In the genomic region with DNA sequence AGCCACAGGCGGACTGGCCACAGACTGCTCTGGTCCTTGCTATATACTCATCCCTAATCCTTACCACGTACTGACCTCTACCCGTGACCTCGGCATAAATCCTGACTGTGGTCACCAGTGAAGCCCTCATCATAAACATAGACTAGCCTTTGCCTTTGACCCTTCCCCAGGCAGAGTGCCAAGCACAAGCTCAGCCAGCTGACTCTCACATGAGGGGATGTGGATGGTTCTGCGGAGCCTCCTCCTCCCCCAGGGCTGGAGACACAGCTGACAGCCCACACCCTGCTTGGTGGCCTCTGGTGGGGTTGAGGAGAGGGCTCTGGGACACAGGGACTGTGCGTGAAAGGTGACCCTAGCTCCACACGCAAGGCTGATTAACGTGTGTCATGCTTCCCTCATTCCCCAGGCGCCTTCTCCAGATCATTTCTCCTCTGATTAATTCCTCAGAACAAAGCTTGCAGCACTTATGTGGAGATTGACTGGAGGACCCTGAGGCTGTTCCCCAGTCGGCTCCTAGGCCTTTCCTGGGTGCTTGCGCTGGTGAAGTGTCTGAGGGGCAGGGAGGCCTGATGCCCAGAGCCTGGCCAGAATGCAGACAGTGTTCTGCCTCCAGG, we compare ENCODE assay signal across 15 cellular contexts.
DNase-seq lines count a peak whose midpoint lies in the region; ATAC-seq, FAIRE-seq and TF ChIP-seq lines count a peak whose summit lies in the region.
"Had no signal": no experiment of that assay in that cellular context is flagged by ENCODE, and none has a peak within 500 bp of the region (broad histone marks: within the 10 kb centered on the region; RNA-seq: fewer than 3 reads in every experiment).

No MANE protein-coding gene starts in this region.

- peak; percentile 48 to 65; a peak in 3 of 6 replicates for ATAC-seq in A549
- ATAC-seq in left ventricle myocardium superior = no peak
- ATAC-seq in HG03095 (IDR thresholded peaks at IDR 0.05; ENCODE audit: unreplicated experiment) = no peak
- no peak for ATAC-seq in HG02798 (IDR thresholded peaks at IDR 0.05; ENCODE audit: poor library complexity, unreplicated experiment)
- ATAC-seq: activated CD4-positive, CD25-positive, alpha-beta regulatory T cell treated with anti-CD3 and anti-CD28 coated beads, Interleukin-2, amount 50 U/mL, for 24 hours; body of pancreas; gastrocnemius medialis had no signal

- no peak for TF ChIP-seq POLR2A in A549 (IDR thresholded peaks at IDR 0.05; ENCODE audit: low read length)

- H3K9me3 ChIP-seq in A549 (peaks cover 14% of the 10 kb centered on the region), MG63 (peaks cover 2% of the 10 kb centered on the region; the same call in 1 of the 2 replicates)
- H3K9me3 ChIP-seq: body of pancreas, gastrocnemius medialis, pancreas had no signal

- no peak for TF ChIP-seq RAD21 in A549 (conservative IDR thresholded peaks at IDR 0.05 in 1 of 2, IDR thresholded peaks at IDR 0.05 in 1 of 2)

- CTCF ChIA-PET in A549 (lab: Yijun Ruan, JAX) = interaction anchor here (0.6 to 1.1 kb wide), 4 partner anchors 17 to 243 kb away, joined by 3 to 5 read pairs (median 4); no protein-coding TSS in a partner anchor

- peaks cover 31% of the 10 kb centered on the region for H3K4me1 ChIP-seq in A549
- H3K4me1 ChIP-seq: body of pancreas, gastrocnemius medialis, pancreas had no signal

- FAIRE-seq in A549 (lab: Jason Lieb, UNC) = no peak
- FAIRE-seq: pancreas had no signal

- H3K4me3 ChIP-seq in A549 = no peak overlapping the region
- H3K4me3 ChIP-seq in MG63 = no peak overlapping the region
- H3K4me3 ChIP-seq: body of pancreas, gastrocnemius medialis, pancreas had no signal

- TF ChIP-seq CTCF in A549 (IDR thresholded peaks at IDR 0.05) = no peak

- intact Hi-C loops in left ventricle myocardium superior (cut with micrococcal nuclease) = no loop called here

- peak overlapping the region; percentile 16 to 60; a peak in 3 of 6 replicates for H3K27ac ChIP-seq in A549
- H3K27ac ChIP-seq: body of pancreas, gastrocnemius medialis, pancreas had no signal

- 33% methylated on average over 11 of the region's 11 CpGs for WGBS in A549 (ENCODE audit: missing lambda C conversion rate)

- H3K36me3 ChIP-seq in MG63 = no peaks in the 10 kb centered on the region
- H3K36me3 ChIP-seq: gastrocnemius medialis, pancreas had no signal

- in situ Hi-C loops in KBM-7 (cut with MboI; ENCODE audit: low pct_unique_long_range_greater_than_20kb, low sequenced_read_pairs) = no loop called here

- POLR2A ChIA-PET in A549 (lab: Yijun Ruan, JAX) = no interaction called here

- no peak for TF ChIP-seq EP300 in A549 (IDR thresholded peaks at IDR 0.05)

- peak overlapping the region; percentile 30 for H3K4me2 ChIP-seq in A549

- no peaks in the 10 kb centered on the region for H3K27me3 ChIP-seq in MG63
- H3K27me3 ChIP-seq: body of pancreas, gastrocnemius medialis had no signal

- DNase-seq in A549 (ENCODE audit: low read depth in 1 of 2, low spot score in 1 of 2) (no peak), MG63 (peak; percentile 35), dermis blood vessel endothelial cell (peak; percentile 64), kidney tubule cell (ENCODE audit: low spot score) (peak; percentile 75), KBM-7 (no peak), left ventricle myocardium superior (no peak)
- DNase-seq: activated naive CD4-positive, alpha-beta T cell treated with Interleukin-2 at 50 U/mL for 16 hours; body of pancreas; CD8-positive, alpha-beta memory T cell; effector CD4-positive, alpha-beta T cell; gastrocnemius medialis; pancreas had no signal

TF ChIP-seq in A549, 52 proteins besides CTCF, POLR2A, EP300 and RAD21:
- TF ChIP-seq HOXB5 (CRISPR knock-in tag; IDR thresholded peaks at IDR 0.05) (no peak), JUNB (IDR thresholded peaks at IDR 0.05) (no peak), ZNF302 (CRISPR knock-in tag; IDR thresholded peaks at IDR 0.05) (no peak)

Comparison
In these comparisons a context has a peak if more than half of its experiments do, and no peak if none do; other contexts are left out.
1. ATAC-seq: peak in A549 (2 of 2); none in left ventricle myocardium superior (single experiment), HG03095 (single experiment) and HG02798 (single experiment).
2. DNase-seq: peak in MG63 (single experiment), dermis blood vessel endothelial cell (single experiment) and kidney tubule cell (single experiment); none in A549 (0 of 2), KBM-7 (single experiment) and left ventricle myocardium superior (single experiment).